In the genomic region with DNA sequence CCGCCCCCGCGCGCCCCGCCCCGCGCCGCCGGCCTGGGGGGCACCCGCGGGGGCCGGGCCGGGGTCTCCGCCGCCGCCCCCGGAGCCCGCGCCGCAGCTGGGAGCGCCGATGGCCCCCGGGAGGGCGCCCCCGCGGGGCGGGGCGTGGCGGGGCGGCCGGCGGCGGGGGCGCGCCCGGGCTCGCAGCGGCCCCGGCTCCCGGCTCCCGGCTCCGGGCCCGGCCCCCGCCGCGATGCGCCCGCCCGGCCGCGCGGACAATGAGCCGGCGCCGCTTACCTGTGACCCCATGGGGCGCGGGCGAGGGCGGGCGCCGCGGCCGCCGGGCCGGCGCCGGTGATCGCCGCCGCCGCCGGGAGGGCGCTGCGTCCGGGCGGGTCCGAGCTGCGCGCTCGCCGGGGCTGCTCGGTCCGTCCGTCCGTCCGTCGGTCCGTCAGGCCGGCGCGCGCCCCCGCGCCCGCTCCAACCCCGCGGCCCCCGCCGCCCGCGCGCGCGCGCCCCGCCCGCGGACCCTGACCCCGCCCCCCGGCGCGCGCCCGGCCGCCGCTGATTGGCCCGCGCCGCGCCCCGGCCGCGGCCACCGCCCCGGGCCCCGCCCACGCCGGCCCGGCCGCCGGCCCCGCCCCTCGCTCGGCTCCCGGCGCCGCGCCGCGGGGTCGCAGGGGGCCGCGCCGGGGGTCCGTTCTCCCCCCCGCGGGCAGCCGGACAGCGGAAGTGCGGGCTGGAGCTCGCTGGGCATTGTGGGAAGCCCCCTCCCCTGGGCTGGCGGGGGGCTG, we compare ENCODE assay signal across 8 cellular contexts. TPM values are rescaled to one million over a fixed set of nuclear protein-coding genes. Genes with fewer than 3 reads are reported as not detected.
DNase-seq lines count a peak whose midpoint lies in the region; ATAC-seq, FAIRE-seq and TF ChIP-seq lines count a peak whose summit lies in the region.

A gene with protein sequence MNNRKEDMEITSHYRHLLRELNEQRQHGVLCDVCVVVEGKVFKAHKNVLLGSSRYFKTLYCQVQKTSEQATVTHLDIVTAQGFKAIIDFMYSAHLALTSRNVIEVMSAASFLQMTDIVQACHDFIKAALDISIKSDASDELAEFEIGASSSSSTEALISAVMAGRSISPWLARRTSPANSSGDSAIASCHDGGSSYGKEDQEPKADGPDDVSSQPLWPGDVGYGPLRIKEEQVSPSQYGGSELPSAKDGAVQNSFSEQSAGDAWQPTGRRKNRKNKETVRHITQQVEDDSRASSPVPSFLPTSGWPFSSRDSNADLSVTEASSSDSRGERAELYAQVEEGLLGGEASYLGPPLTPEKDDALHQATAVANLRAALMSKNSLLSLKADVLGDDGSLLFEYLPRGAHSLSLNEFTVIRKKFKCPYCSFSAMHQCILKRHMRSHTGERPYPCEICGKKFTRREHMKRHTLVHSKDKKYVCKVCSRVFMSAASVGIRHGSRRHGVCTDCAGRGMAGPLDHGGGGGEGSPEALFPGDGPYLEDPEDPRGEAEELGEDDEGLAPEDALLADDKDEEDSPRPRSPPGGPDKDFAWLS (minus strand): TSS at position 444 of the 773 bp plus-strand sequence. CDS start 40,507 bp downstream, outside the sequence.

- peaks cover 81% of the 10 kb centered on the region for H3K4me1 ChIP-seq in left ventricle myocardium inferior

- H3K27ac Mint-ChIP-seq in activated naive CD8-positive, alpha-beta T cell: no peak within 1 kb of the TSS
- peak within 1 kb of the TSS; percentile 92 for H3K27ac Mint-ChIP-seq in progenitor cell of endocrine pancreas

- no peaks in the 10 kb centered on the region for H3K9me3 Mint-ChIP-seq in activated naive CD8-positive, alpha-beta T cell (ENCODE audit: low read depth)
- H3K9me3 Mint-ChIP-seq in progenitor cell of endocrine pancreas (ENCODE audit: low read depth): no peaks in the 10 kb centered on the region

- H3K36me3 ChIP-seq in left ventricle myocardium inferior: no peaks in the 10 kb centered on the region

- no peak for TF ChIP-seq EP300 in Ishikawa (IDR thresholded peaks at IDR 0.05; ENCODE audit: borderline replicate concordance)

- DNase-seq in AG10803 (ENCODE audit: low read depth) (peak; percentile 24), GM12892 (ENCODE audit: insufficient read length) (peak; percentile 94), left ventricle myocardium inferior (peak; percentile 79), progenitor cell of endocrine pancreas (ENCODE audit: low spot score, unreplicated experiment) (no peak)
- no peak for DNase-seq in activated CD4-positive, alpha-beta T cell treated with anti-CD3 and anti-CD28 coated beads for 48 hours

- peak within 1 kb of the TSS; percentile 91 for H3K4me3 Mint-ChIP-seq in activated naive CD8-positive, alpha-beta T cell
- H3K4me3 Mint-ChIP-seq in progenitor cell of endocrine pancreas (ENCODE audit: low read depth): peak within 1 kb of the TSS; percentile 82

- peaks cover 9% of the 10 kb centered on the region for H3K4me1 Mint-ChIP-seq in activated naive CD8-positive, alpha-beta T cell (ENCODE audit: low read depth)
- peaks cover 28% of the 10 kb centered on the region for H3K4me1 Mint-ChIP-seq in progenitor cell of endocrine pancreas (ENCODE audit: low read depth)

- H3K27ac ChIP-seq in left ventricle myocardium inferior (replicated peaks): peak within 1 kb of the TSS; percentile 96

- no peak for ATAC-seq in HG03139 (IDR thresholded peaks at IDR 0.05; ENCODE audit: unreplicated experiment)

- no peak for FAIRE-seq in GM12892 (lab: Jason Lieb, UNC)

- TF ChIP-seq CTCF in AG10803 (conservative IDR thresholded peaks at IDR 0.05; ENCODE audit: low read length): no peak
- TF ChIP-seq CTCF in left ventricle myocardium inferior (IDR thresholded peaks at IDR 0.05; ENCODE audit: borderline replicate concordance): no peak
- no peak for TF ChIP-seq CTCF in progenitor cell of endocrine pancreas (IDR thresholded peaks at IDR 0.05; ENCODE audit: unreplicated experiment)

- H3K27me3 Mint-ChIP-seq in activated naive CD8-positive, alpha-beta T cell: peaks cover 19% of the 10 kb centered on the region
- peaks cover 3% of the 10 kb centered on the region for H3K27me3 Mint-ChIP-seq in progenitor cell of endocrine pancreas

- peaks cover 2% of the 10 kb centered on the region for H3K36me3 Mint-ChIP-seq in activated naive CD8-positive, alpha-beta T cell
- peaks cover 1% of the 10 kb centered on the region for H3K36me3 Mint-ChIP-seq in progenitor cell of endocrine pancreas (ENCODE audit: insufficient read depth)

- no peak for TF ChIP-seq POLR2A in GM12892 (IDR thresholded peaks at IDR 0.05; ENCODE audit: low read depth, low read length)

- H3K27me3 ChIP-seq in left ventricle myocardium inferior (ENCODE audit: low read depth): no peaks in the 10 kb centered on the region

- H3K9me3 ChIP-seq in left ventricle myocardium inferior (replicated peaks): no peaks in the 10 kb centered on the region

- intact Hi-C loops in left ventricle myocardium inferior (cut with micrococcal nuclease): no loop called here

- TF ChIP-seq RAD21 in Ishikawa (IDR thresholded peaks at IDR 0.05; ENCODE audit: low read depth): no peak

- H3K4me3 ChIP-seq in AG10803 (ENCODE audit: low read length): peak within 1 kb of the TSS; percentile 35
- peak within 1 kb of the TSS; percentile 89 for H3K4me3 ChIP-seq in left ventricle myocardium inferior

TF ChIP-seq in Ishikawa, 13 proteins besides CTCF, POLR2A, EP300 and RAD21:
- TF ChIP-seq ZBTB7A (IDR thresholded peaks at IDR 0.05; ENCODE audit: low read depth) (peak; percentile 93; the same call in 1 of the 2 replicates), CREB1 (IDR thresholded peaks at IDR 0.05; ENCODE audit: low read depth) (no peak), MAX (IDR thresholded peaks at IDR 0.05) (no peak), YY1 (IDR thresholded peaks at IDR 0.05; ENCODE audit: low read depth) (no peak)

RNA-seq across cellular contexts. Expression of the gene that starts here (rescaled TPM):
- polyA plus RNA-seq in GM12892 (2012; ENCODE audit: missing spikeins): 1.00 TPM
- total RNA-seq in left ventricle myocardium inferior (13.6 TPM), progenitor cell of endocrine pancreas (31.2 and 32.2 TPM in 2 replicates)

Comparison
In these comparisons a context has a peak if more than half of its experiments do, and no peak if none do; other contexts are left out.
1. DNase-seq: peak in AG10803 (single experiment), GM12892 (single experiment) and left ventricle myocardium inferior (single experiment); none in progenitor cell of endocrine pancreas (single experiment) and activated CD4-positive, alpha-beta T cell treated with anti-CD3 and anti-CD28 coated beads for 48 hours (single experiment).